ENCODE assay signal across 1 cellular context in genomic region chr1:36386262-36387140, GRCh38.
TF ChIP-seq lines count a peak whose summit lies in the region.

No MANE protein-coding gene starts in this region.

TF ChIP-seq in K562, 482 proteins besides CTCF, POLR2A, EP300 and RAD21 (continued from another document and continues in another):
- TF ChIP-seq HOMEZ (CRISPR knock-in tag; IDR thresholded peaks at IDR 0.05) (peak; percentile 88; the same call in 1 of the 2 replicates), E2F3 (CRISPR knock-in tag; IDR thresholded peaks at IDR 0.05) (peak; percentile 91), ZBED1 (IDR thresholded peaks at IDR 0.05) (no peak), PHF8 (IDR thresholded peaks at IDR 0.05; ENCODE audit: borderline replicate concordance, low read length) (peak; percentile 74; the same call in 1 of the 2 replicates), HNRNPUL1 (IDR thresholded peaks at IDR 0.05; ENCODE audit: low read length) (no peak), MCM7 (IDR thresholded peaks at IDR 0.05) (0 out of 4 replicates have a peak, but pooled peaks of 1 of the 2 experiments have one; percentile 20), JUN (IDR thresholded peaks at IDR 0.05; ENCODE audit: borderline replicate concordance, low read depth, low read length) (peak; percentile 100), JUN (CRISPR knock-in tag; IDR thresholded peaks at IDR 0.05; ENCODE audit: borderline replicate concordance) (peak; percentile 99), PRMT5 (CRISPR knock-in tag; IDR thresholded peaks at IDR 0.05) (no peak), OTX1 (CRISPR knock-in tag; IDR thresholded peaks at IDR 0.05) (peak; percentile 86), ELF4 (CRISPR knock-in tag; IDR thresholded peaks at IDR 0.05) (peak; percentile 96), PHF20 (IDR thresholded peaks at IDR 0.05; ENCODE audit: partially characterized antibody) (peak; percentile 38), ZNF668 (CRISPR knock-in tag; IDR thresholded peaks at IDR 0.05) (peak; percentile 94), NR0B1 (IDR thresholded peaks at IDR 0.05; ENCODE audit: partially characterized antibody) (no peak), ZBTB7A (IDR thresholded peaks at IDR 0.05; ENCODE audit: borderline replicate concordance, control insufficient read depth, low read depth, low read length) (0 out of 2 replicates have a peak, but pooled peaks have one; percentile 13), THRA (IDR thresholded peaks at IDR 0.05) (no peak), ZBTB12 (CRISPR knock-in tag; IDR thresholded peaks at IDR 0.05) (peak; percentile 50), NFIX (CRISPR knock-in tag; IDR thresholded peaks at IDR 0.05; ENCODE audit: low read depth) (no peak), RHOXF2B (CRISPR knock-in tag; conservative IDR thresholded peaks at IDR 0.05) (peak; percentile 79; the same call in 1 of the 2 replicates), ZNF232 (CRISPR knock-in tag; IDR thresholded peaks at IDR 0.05) (0 out of 2 replicates have a peak, but pooled peaks have one; percentile 69), CBX3 (IDR thresholded peaks at IDR 0.05; ENCODE audit: borderline replicate concordance in 1 of 2, low read length in 2 of 2) (peak in 1 of 2 experiments; percentile 75; a peak in 1 of 3 replicates), ZNF589 (CRISPR knock-in tag; IDR thresholded peaks at IDR 0.05; ENCODE audit: low read depth) (peak; percentile 98), ZNF175 (CRISPR knock-in tag; IDR thresholded peaks at IDR 0.05; ENCODE audit: low read depth) (peak; percentile 98), ZNF644 (tag; IDR thresholded peaks at IDR 0.05; ENCODE audit: low read depth) (peak; percentile 95), MAFF (IDR thresholded peaks at IDR 0.05; ENCODE audit: low read length) (peak; percentile 88), NFATC3 (IDR thresholded peaks at IDR 0.05) (peak; percentile 84)
- TF ChIP-seq, protein P1, sequence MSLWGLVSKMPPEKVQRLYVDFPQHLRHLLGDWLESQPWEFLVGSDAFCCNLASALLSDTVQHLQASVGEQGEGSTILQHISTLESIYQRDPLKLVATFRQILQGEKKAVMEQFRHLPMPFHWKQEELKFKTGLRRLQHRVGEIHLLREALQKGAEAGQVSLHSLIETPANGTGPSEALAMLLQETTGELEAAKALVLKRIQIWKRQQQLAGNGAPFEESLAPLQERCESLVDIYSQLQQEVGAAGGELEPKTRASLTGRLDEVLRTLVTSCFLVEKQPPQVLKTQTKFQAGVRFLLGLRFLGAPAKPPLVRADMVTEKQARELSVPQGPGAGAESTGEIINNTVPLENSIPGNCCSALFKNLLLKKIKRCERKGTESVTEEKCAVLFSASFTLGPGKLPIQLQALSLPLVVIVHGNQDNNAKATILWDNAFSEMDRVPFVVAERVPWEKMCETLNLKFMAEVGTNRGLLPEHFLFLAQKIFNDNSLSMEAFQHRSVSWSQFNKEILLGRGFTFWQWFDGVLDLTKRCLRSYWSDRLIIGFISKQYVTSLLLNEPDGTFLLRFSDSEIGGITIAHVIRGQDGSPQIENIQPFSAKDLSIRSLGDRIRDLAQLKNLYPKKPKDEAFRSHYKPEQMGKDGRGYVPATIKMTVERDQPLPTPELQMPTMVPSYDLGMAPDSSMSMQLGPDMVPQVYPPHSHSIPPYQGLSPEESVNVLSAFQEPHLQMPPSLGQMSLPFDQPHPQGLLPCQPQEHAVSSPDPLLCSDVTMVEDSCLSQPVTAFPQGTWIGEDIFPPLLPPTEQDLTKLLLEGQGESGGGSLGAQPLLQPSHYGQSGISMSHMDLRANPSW (CRISPR knock-in tag; IDR thresholded peaks at IDR 0.05), result 0 out of 2 replicates have a peak, but pooled peaks have one; percentile 77
- TF ChIP-seq, protein P2, sequence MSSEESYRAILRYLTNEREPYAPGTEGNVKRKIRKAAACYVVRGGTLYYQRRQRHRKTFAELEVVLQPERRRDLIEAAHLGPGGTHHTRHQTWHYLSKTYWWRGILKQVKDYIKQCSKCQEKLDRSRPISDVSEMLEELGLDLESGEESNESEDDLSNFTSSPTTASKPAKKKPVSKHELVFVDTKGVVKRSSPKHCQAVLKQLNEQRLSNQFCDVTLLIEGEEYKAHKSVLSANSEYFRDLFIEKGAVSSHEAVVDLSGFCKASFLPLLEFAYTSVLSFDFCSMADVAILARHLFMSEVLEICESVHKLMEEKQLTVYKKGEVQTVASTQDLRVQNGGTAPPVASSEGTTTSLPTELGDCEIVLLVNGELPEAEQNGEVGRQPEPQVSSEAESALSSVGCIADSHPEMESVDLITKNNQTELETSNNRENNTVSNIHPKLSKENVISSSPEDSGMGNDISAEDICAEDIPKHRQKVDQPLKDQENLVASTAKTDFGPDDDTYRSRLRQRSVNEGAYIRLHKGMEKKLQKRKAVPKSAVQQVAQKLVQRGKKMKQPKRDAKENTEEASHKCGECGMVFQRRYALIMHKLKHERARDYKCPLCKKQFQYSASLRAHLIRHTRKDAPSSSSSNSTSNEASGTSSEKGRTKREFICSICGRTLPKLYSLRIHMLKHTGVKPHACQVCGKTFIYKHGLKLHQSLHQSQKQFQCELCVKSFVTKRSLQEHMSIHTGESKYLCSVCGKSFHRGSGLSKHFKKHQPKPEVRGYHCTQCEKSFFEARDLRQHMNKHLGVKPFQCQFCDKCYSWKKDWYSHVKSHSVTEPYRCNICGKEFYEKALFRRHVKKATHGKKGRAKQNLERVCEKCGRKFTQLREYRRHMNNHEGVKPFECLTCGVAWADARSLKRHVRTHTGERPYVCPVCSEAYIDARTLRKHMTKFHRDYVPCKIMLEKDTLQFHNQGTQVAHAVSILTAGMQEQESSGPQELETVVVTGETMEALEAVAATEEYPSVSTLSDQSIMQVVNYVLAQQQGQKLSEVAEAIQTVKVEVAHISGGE (CRISPR knock-in tag; IDR thresholded peaks at IDR 0.05), result peak in 1 of 3 experiments; percentile 82; a peak in 2 of 6 replicates
- TF ChIP-seq, protein P3, sequence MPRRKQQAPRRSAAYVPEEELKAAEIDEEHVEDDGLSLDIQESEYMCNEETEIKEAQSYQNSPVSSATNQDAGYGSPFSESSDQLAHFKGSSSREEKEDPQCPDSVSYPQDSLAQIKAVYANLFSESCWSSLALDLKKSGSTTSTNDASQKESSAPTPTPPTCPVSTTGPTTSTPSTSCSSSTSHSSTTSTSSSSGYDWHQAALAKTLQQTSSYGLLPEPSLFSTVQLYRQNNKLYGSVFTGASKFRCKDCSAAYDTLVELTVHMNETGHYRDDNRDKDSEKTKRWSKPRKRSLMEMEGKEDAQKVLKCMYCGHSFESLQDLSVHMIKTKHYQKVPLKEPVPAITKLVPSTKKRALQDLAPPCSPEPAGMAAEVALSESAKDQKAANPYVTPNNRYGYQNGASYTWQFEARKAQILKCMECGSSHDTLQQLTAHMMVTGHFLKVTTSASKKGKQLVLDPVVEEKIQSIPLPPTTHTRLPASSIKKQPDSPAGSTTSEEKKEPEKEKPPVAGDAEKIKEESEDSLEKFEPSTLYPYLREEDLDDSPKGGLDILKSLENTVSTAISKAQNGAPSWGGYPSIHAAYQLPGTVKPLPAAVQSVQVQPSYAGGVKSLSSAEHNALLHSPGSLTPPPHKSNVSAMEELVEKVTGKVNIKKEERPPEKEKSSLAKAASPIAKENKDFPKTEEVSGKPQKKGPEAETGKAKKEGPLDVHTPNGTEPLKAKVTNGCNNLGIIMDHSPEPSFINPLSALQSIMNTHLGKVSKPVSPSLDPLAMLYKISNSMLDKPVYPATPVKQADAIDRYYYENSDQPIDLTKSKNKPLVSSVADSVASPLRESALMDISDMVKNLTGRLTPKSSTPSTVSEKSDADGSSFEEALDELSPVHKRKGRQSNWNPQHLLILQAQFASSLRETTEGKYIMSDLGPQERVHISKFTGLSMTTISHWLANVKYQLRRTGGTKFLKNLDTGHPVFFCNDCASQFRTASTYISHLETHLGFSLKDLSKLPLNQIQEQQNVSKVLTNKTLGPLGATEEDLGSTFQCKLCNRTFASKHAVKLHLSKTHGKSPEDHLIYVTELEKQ (CRISPR knock-in tag; IDR thresholded peaks at IDR 0.05), result peak; percentile 81; the same call in 1 of the 2 replicates
- TF ChIP-seq, protein P4, sequence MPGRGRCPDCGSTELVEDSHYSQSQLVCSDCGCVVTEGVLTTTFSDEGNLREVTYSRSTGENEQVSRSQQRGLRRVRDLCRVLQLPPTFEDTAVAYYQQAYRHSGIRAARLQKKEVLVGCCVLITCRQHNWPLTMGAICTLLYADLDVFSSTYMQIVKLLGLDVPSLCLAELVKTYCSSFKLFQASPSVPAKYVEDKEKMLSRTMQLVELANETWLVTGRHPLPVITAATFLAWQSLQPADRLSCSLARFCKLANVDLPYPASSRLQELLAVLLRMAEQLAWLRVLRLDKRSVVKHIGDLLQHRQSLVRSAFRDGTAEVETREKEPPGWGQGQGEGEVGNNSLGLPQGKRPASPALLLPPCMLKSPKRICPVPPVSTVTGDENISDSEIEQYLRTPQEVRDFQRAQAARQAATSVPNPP (IDR thresholded peaks at IDR 0.05; ENCODE audit: borderline replicate concordance, insufficient read depth, insufficient read length), result no peak
- TF ChIP-seq, protein P5, sequence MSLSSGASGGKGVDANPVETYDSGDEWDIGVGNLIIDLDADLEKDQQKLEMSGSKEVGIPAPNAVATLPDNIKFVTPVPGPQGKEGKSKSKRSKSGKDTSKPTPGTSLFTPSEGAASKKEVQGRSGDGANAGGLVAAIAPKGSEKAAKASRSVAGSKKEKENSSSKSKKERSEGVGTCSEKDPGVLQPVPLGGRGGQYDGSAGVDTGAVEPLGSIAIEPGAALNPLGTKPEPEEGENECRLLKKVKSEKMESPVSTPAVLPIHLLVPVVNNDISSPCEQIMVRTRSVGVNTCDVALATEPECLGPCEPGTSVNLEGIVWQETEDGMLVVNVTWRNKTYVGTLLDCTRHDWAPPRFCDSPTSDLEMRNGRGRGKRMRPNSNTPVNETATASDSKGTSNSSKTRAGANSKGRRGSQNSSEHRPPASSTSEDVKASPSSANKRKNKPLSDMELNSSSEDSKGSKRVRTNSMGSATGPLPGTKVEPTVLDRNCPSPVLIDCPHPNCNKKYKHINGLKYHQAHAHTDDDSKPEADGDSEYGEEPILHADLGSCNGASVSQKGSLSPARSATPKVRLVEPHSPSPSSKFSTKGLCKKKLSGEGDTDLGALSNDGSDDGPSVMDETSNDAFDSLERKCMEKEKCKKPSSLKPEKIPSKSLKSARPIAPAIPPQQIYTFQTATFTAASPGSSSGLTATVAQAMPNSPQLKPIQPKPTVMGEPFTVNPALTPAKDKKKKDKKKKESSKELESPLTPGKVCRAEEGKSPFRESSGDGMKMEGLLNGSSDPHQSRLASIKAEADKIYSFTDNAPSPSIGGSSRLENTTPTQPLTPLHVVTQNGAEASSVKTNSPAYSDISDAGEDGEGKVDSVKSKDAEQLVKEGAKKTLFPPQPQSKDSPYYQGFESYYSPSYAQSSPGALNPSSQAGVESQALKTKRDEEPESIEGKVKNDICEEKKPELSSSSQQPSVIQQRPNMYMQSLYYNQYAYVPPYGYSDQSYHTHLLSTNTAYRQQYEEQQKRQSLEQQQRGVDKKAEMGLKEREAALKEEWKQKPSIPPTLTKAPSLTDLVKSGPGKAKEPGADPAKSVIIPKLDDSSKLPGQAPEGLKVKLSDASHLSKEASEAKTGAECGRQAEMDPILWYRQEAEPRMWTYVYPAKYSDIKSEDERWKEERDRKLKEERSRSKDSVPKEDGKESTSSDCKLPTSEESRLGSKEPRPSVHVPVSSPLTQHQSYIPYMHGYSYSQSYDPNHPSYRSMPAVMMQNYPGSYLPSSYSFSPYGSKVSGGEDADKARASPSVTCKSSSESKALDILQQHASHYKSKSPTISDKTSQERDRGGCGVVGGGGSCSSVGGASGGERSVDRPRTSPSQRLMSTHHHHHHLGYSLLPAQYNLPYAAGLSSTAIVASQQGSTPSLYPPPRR (CRISPR knock-in tag; IDR thresholded peaks at IDR 0.05; ENCODE audit: borderline replicate concordance), result peak; percentile 92
- TF ChIP-seq, protein P6, sequence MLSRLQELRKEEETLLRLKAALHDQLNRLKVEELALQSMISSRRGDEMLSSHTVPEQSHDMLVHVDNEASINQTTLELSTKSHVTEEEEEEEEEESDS (CRISPR knock-in tag; IDR thresholded peaks at IDR 0.05), result no peak
